ENCODE assay signal across 1 cellular context in genomic region chr6:33967966-33968724, GRCh38.
TF ChIP-seq lines count a peak whose summit lies in the region.

No MANE protein-coding gene starts in this region.

TF ChIP-seq in GM23338, 12 proteins besides CTCF, POLR2A, EP300 and RAD21 (continued from another document):
- TF ChIP-seq ZNF462 (CRISPR knock-in tag; IDR thresholded peaks at IDR 0.05) (no peak), STAT1 (IDR thresholded peaks at IDR 0.05; ENCODE audit: unreplicated experiment) (no peak), ZNF331 (CRISPR knock-in tag; IDR thresholded peaks at IDR 0.05; ENCODE audit: low read depth) (no peak), ZNF114 (CRISPR knock-in tag; IDR thresholded peaks at IDR 0.05) (no peak), POLR2AphosphoS5 (IDR thresholded peaks at IDR 0.05; ENCODE audit: low read depth) (no peak)
TF ChIP-seq in GM23338: peak in this region for 0.
